Comparison of ENCODE assay signal across 21 cellular contexts in the genomic region with DNA sequence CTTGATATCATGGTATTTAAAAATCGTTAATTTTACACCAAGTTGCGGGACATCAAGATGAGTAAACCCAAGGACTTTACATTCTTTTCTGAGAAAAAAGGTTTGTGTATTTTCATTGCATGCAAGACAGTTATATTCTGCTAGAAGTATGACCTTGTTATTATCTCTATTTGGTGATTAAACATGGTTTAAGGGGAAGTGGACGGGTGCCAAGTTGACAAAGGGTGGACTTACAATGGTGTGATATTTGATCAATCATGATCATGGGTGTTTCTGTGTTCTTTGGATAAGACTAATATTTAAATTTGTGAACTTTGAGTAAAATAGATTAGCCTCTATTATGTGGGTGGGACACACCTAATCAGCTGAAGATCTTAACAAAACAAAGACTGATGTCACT.
"Had no signal": no experiment of that assay in that cellular context is flagged by ENCODE, and none has a peak within 500 bp of the region (broad histone marks: within the 10 kb centered on the region; RNA-seq: fewer than 3 reads in every experiment).

No MANE protein-coding gene starts in this region.

- ATAC-seq: activated T-cell treated with anti-CD3 and anti-CD28 coated beads, Interleukin-2, amount 50 U/mL, for 72 hours; effector memory CD8-positive, alpha-beta T cell; left ventricle myocardium superior; stimulated activated naive CD8-positive, alpha-beta T cell treated with anti-CD3 and anti-CD28 coated beads, Interleukin-15, Interleukin-2, amounts not matched to agents 100 U/mL and 50 U/mL, for 24 hours had no signal

- DNase-seq: activated CD4-positive, alpha-beta memory T cell treated with anti-CD3 and anti-CD28 coated beads, Interleukin-2, amount 10 ng/mL, durations not matched to agents 7 days and 5 days; activated CD4-positive, alpha-beta T cell treated with anti-CD3 and anti-CD28 coated beads, Interleukin-2, amount 10 ng/mL, durations not matched to agents 24 days and 14 days; activated effector memory CD4-positive, alpha-beta T cell treated with anti-CD3 and anti-CD28 coated beads, Interleukin-2, amount 50 U/mL, for 16 hours; activated naive CD4-positive, alpha-beta T cell treated with anti-CD3 and anti-CD28 coated beads, Interleukin-2, amount 10 ng/mL, durations not matched to agents 7 days and 5 days; activated T-cell treated with anti-CD3 and anti-CD28 coated beads, Interleukin-2, amount 50 U/mL, for 72 hours; amygdala; colonic mucosa; dorsolateral prefrontal cortex; effector memory CD8-positive, alpha-beta T cell; glutamatergic neuron; hippocampal formation; left ventricle myocardium superior; mammary epithelial cell; midbrain; ovary; spleen; stimulated activated CD4-positive, alpha-beta T cell treated with anti-CD3 and anti-CD28 coated beads, Interleukin-4, amount 100 ng/mL, for 24 hours; stimulated activated naive CD8-positive, alpha-beta T cell treated with anti-CD3 and anti-CD28 coated beads, Interleukin-15, Interleukin-2, amounts not matched to agents 100 U/mL and 50 U/mL, for 24 hours; substantia nigra; T-helper 9 cell; tibial artery had no signal
